8 cellular contexts compared by ENCODE assay signal in the genomic region with DNA sequence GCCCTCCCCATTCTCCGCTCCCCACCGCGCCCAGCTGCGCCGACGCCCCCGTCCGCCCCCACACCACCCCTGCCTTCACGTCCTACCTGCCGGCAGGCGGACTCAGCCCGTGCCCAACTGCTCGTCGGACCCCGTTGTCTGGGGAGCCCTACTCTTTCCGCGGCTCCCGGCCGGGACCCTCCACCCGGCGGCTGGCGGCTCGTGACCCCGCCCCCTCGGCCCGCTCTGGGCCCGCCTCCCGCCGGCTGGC. TPM values are rescaled to one million over a fixed set of nuclear protein-coding genes. Genes with fewer than 3 reads are reported as not detected.
DNase-seq lines count a peak whose midpoint lies in the region; ATAC-seq and TF ChIP-seq lines count a peak whose summit lies in the region.

A gene (minus strand): TSS at position 209 of the 250 bp plus-strand sequence. CDS start 9,899 bp downstream, outside the sequence.

- H3K4me3 ChIP-seq in SK-N-MC = peak within 1 kb of the TSS; percentile 96
- H3K4me3 ChIP-seq in fibroblast of pulmonary artery (replicated peaks; ENCODE audit: low read depth, low read length) = peak within 1 kb of the TSS; percentile 88

- peak; percentile 49 for ATAC-seq in GM18505 (IDR thresholded peaks at IDR 0.05; ENCODE audit: unreplicated experiment)
- no peak for ATAC-seq in HG02840 (IDR thresholded peaks at IDR 0.05; ENCODE audit: low FRiP score, unreplicated experiment)

- no peak for DNase-seq in SK-N-MC (ENCODE audit: low read depth, low spot score)
- no peak for DNase-seq in fibroblast of pulmonary artery (ENCODE audit: low read depth)
- no peak for DNase-seq in renal cortical epithelial cell (ENCODE audit: low read depth)
- DNase-seq in NCI-H1092 treated with DMSO at 0.1 percent for 48 hours (lab: John Stamatoyannopoulos, UW) = no peak
- no peak for DNase-seq in SIG-M5 treated with dmso at 0.1 percent for 504 hours (lab: John Stamatoyannopoulos, UW; ENCODE audit: unreplicated experiment)
- DNase-seq in KG1 (lab: John Stamatoyannopoulos, UW) = no peak

- no peak for TF ChIP-seq CTCF in fibroblast of pulmonary artery (IDR thresholded peaks at IDR 0.05; ENCODE audit: low read length, missing control alignments)

- no peaks in the 10 kb centered on the region for H3K9me3 ChIP-seq in SK-N-MC (ENCODE audit: low read depth, low read length)

- TF ChIP-seq POLR2A in GM18505 (IDR thresholded peaks at IDR 0.05; ENCODE audit: borderline replicate concordance, extremely low read depth, insufficient read depth, insufficient read length) = no peak

- H3K9ac ChIP-seq in SK-N-MC (ENCODE audit: insufficient read length) = peak within 1 kb of the TSS; percentile 97

- peaks cover 23% of the 10 kb centered on the region for H3K36me3 ChIP-seq in SK-N-MC (ENCODE audit: insufficient read depth, low read length)

- peak within 1 kb of the TSS; percentile 61; the same call in 1 of the 2 replicates for H3K27ac ChIP-seq in SK-N-MC

RNA-seq across cellular contexts. Expression of the gene that starts here (rescaled TPM):
- 13.5 and 20.9 TPM in 2 replicates for total RNA-seq in renal cortical epithelial cell
